In the genomic region with DNA sequence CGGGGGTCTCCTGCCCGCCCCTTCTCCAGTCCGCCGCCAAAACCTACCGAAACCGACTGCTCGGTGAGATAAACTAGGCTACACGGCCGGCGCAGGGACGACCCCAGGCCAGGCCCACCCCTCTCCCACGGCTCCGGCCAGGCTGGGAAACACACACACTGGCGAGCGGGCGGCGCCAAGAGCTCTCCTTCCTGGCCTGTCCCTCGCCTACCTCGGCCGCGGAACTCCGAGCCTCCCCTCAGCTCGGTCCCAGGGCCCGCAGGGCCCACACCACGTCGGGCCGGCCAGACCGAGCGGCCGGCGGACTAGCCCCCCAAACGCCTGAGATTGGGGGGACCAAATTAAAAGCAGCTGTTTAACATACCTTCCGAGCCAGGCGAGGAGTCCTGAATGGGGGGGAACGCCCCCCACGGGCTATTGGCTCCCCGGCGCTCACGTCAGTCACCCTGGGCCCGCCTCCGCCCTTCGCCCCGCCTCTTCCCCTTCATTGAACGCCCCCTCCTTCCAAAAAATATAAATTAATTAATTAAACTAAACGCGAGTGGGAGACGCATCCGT, we compare ENCODE assay signal across 8 cellular contexts. TPM values are rescaled to one million over a fixed set of nuclear protein-coding genes. Genes with fewer than 3 reads are reported as not detected.
DNase-seq lines count a peak whose midpoint lies in the region; ATAC-seq and TF ChIP-seq lines count a peak whose summit lies in the region.

No MANE protein-coding gene starts in this region.

- H3F3A ChIP-seq in Loucy (ENCODE audit: low read depth) = peaks cover 8% of the 10 kb centered on the region; the same call in 1 of the 2 replicates

- peak overlapping the region; percentile 79 for H3K4me2 ChIP-seq in Loucy (ENCODE audit: low read depth, low read length, poor library complexity, severe bottlenecking)

- H3K4me1 Mint-ChIP-seq in activated naive CD4-positive, alpha-beta T cell treated with anti-CD3 and anti-CD28 coated beads, Interleukin-2, amount 10 ng/mL, durations not matched to agents 7 days and 5 days = peaks cover 14% of the 10 kb centered on the region

- peaks cover 17% of the 10 kb centered on the region for H3K4me1 ChIP-seq in Loucy (ENCODE audit: insufficient read depth, low read length, poor library complexity, severe bottlenecking)
- peaks cover 20% of the 10 kb centered on the region for H3K4me1 ChIP-seq in neuron (ENCODE audit: insufficient read depth, low read length)
- H3K4me1 ChIP-seq in stomach smooth muscle (ENCODE audit: control insufficient read depth, insufficient read depth, low read length) = peaks cover 32% of the 10 kb centered on the region

- H3K27ac Mint-ChIP-seq in activated naive CD4-positive, alpha-beta T cell treated with anti-CD3 and anti-CD28 coated beads, Interleukin-2, amount 10 ng/mL, durations not matched to agents 7 days and 5 days = peak overlapping the region; percentile 92

- ATAC-seq in HG02885 (IDR thresholded peaks at IDR 0.05; ENCODE audit: poor library complexity, unreplicated experiment) = no peak

- H3K36me3 ChIP-seq in Loucy (ENCODE audit: insufficient read depth, low read length) (no peaks in the 10 kb centered on the region), neuron (ENCODE audit: insufficient read depth, low read length) (no peaks in the 10 kb centered on the region), stomach smooth muscle (ENCODE audit: control insufficient read depth in 2 of 2, insufficient read depth in 2 of 2, low read length in 2 of 2) (no peaks in the 10 kb centered on the region)

- H3K9me2 ChIP-seq in Loucy (replicated peaks; ENCODE audit: low read depth, low read length) = no peaks in the 10 kb centered on the region

- peaks cover 8% of the 10 kb centered on the region; the same call in 1 of the 2 replicates for H3K79me2 ChIP-seq in Loucy (ENCODE audit: insufficient read depth, low read length)

- peak overlapping the region; percentile 81 for H3K27ac ChIP-seq in stomach smooth muscle (ENCODE audit: low read length)

- H4K20me1 ChIP-seq in Loucy (ENCODE audit: insufficient read depth, low read length, poor library complexity, severe bottlenecking) = peaks cover 7% of the 10 kb centered on the region

- H3K4me3 ChIP-seq in Loucy (ENCODE audit: low read length, poor library complexity, severe bottlenecking) = peak overlapping the region; percentile 87
- peak overlapping the region; percentile 79 for H3K4me3 ChIP-seq in neuron (ENCODE audit: low read length)
- H3K4me3 ChIP-seq in stomach smooth muscle (ENCODE audit: low read length in 2 of 2) = peak overlapping the region; percentile 90 to 91

- H3K27me3 ChIP-seq in Loucy (ENCODE audit: insufficient read depth, low read length, poor library complexity, severe bottlenecking) (no peaks in the 10 kb centered on the region), neuron (ENCODE audit: insufficient read depth, low read length) (no peaks in the 10 kb centered on the region), stomach smooth muscle (ENCODE audit: control insufficient read depth in 1 of 2, insufficient read depth in 2 of 2, low read length in 2 of 2) (no peaks in the 10 kb centered on the region)

- H3K9me3 Mint-ChIP-seq in activated naive CD4-positive, alpha-beta T cell treated with anti-CD3 and anti-CD28 coated beads, Interleukin-2, amount 10 ng/mL, durations not matched to agents 7 days and 5 days = no peaks in the 10 kb centered on the region

- H3K9ac ChIP-seq in Loucy (ENCODE audit: low read depth, low read length, poor library complexity, severe bottlenecking) (peak overlapping the region; percentile 80), stomach smooth muscle (ENCODE audit: low read length in 2 of 2) (peak overlapping the region; percentile 71 to 90)

- H3K4me3 Mint-ChIP-seq in activated naive CD4-positive, alpha-beta T cell treated with anti-CD3 and anti-CD28 coated beads, Interleukin-2, amount 10 ng/mL, durations not matched to agents 7 days and 5 days = peak overlapping the region; percentile 82

- TF ChIP-seq CTCF in Loucy (conservative IDR thresholded peaks at IDR 0.05; ENCODE audit: low read length) = no peak

- H2AFZ ChIP-seq in Loucy (ENCODE audit: low read length) (peak overlapping the region; percentile 95), neuron (ENCODE audit: low read depth, low read length) (peak overlapping the region; percentile 11)

- no peaks in the 10 kb centered on the region for H3K9me3 ChIP-seq in Loucy (ENCODE audit: insufficient read depth, low read depth, low read length)
- no peaks in the 10 kb centered on the region for H3K9me3 ChIP-seq in neuron (ENCODE audit: low read length)
- H3K9me3 ChIP-seq in stomach smooth muscle (ENCODE audit: control insufficient read depth in 2 of 2, low read length in 2 of 2) = no peaks in the 10 kb centered on the region

- no peaks in the 10 kb centered on the region for H3K27me3 Mint-ChIP-seq in activated naive CD4-positive, alpha-beta T cell treated with anti-CD3 and anti-CD28 coated beads, Interleukin-2, amount 10 ng/mL, durations not matched to agents 7 days and 5 days

- H3K36me3 Mint-ChIP-seq in activated naive CD4-positive, alpha-beta T cell treated with anti-CD3 and anti-CD28 coated beads, Interleukin-2, amount 10 ng/mL, durations not matched to agents 7 days and 5 days = peaks cover 1% of the 10 kb centered on the region

- DNase-seq in Daoy (ENCODE audit: low read depth) (peak; percentile 86), SK-N-DZ (ENCODE audit: low spot score) (peak; percentile 72), foreskin melanocyte (peak; percentile 70)
- DNase-seq in activated naive CD4-positive, alpha-beta T cell treated with anti-CD3 and anti-CD28 coated beads, Interleukin-2, amount 10 ng/mL, durations not matched to agents 7 days and 5 days = peak; percentile 94

- CTCF ChIA-PET in activated naive CD4-positive, alpha-beta T cell treated with anti-CD3 and anti-CD28 coated beads, Interleukin-2, amount 10 ng/mL, durations not matched to agents 7 days and 5 days (lab: Charles Lee) = interaction anchor here (0.9 to 1.9 kb wide), 4 partner anchors 33 to 186 kb away, joined by 3 to 9 read pairs (median 4); a partner anchor contains a TSS

RNA-seq across cellular contexts. Expression of a gene that starts 4.0 kb away (rescaled TPM):
- total RNA-seq in Daoy (2014; rRNA removed; shearing (Covaris generic)) = 16.8 and 20.6 TPM in 2 replicates
- 22.4 and 23.1 TPM in 2 replicates for polyA plus RNA-seq in SK-N-DZ (2014; cell fraction: cytosol; rRNA removed)
- 8.6 and 18.7 TPM in 2 replicates for polyA plus RNA-seq in SK-N-DZ (2014; cell fraction: nucleus; rRNA removed)
